Comparison of ENCODE assay signal across 8 cellular contexts in genomic region chr16:71894229-71894920, GRCh38. TPM values are rescaled to one million over a fixed set of nuclear protein-coding genes. Genes with fewer than 3 reads are reported as not detected.
DNase-seq lines count a peak whose midpoint lies in the region; ATAC-seq and TF ChIP-seq lines count a peak whose summit lies in the region.

No MANE protein-coding gene starts in this region.

- peak; percentile 22 to 75 (median 65) for DNase-seq in NCI-H1417 (lab: John Stamatoyannopoulos, UW)
- no peak for DNase-seq in NCI-H1417 treated with DMSO at 0.1 percent for 48 hours (lab: John Stamatoyannopoulos, UW)
- DNase-seq in NCI-H2107 treated with DMSO at 0.1 percent for 48 hours (lab: John Stamatoyannopoulos, UW; ENCODE audit: unreplicated experiment): peak; percentile 71
- DNase-seq in activated CD8-positive, alpha-beta memory T cell treated with anti-CD3 and anti-CD28 coated beads for 24 hours: peak; percentile 69
- DNase-seq in epithelial cell of esophagus (ENCODE audit: low read depth): peak; percentile 78
- DNase-seq in mucosa of descending colon: peak; percentile 56 to 71 (median 63)

- intact Hi-C loops in mucosa of descending colon (cut with DNase I, micrococcal nuclease): no loop called here

- H3K4me3 ChIP-seq in epithelial cell of esophagus (ENCODE audit: low read length) (peak overlapping the region; percentile 94), mucosa of descending colon (peak overlapping the region; percentile 97)

- H3K4me1 ChIP-seq in mucosa of descending colon (ENCODE audit: low read depth): peaks cover 30% of the 10 kb centered on the region

- ATAC-seq in HG02571 (IDR thresholded peaks at IDR 0.05; ENCODE audit: unreplicated experiment) (peak; percentile 8), mucosa of descending colon (peak; percentile 13)

- H3K36me3 ChIP-seq in mucosa of descending colon (ENCODE audit: low read depth): no peaks in the 10 kb centered on the region

- no peak for TF ChIP-seq CTCF in epithelial cell of esophagus (IDR thresholded peaks at IDR 0.05; ENCODE audit: insufficient read depth, low read depth, low read length, missing control alignments)
- TF ChIP-seq CTCF in mucosa of descending colon (IDR thresholded peaks at IDR 0.05): no peak

- H3K27ac ChIP-seq in temporal lobe (ENCODE audit: low read depth, low read length): peak overlapping the region; percentile 94

- H3K9me3 ChIP-seq in mucosa of descending colon: no peaks in the 10 kb centered on the region

RNA-seq across cellular contexts. Expression of gene IST1, which starts 1.0 kb away (rescaled TPM):
- total RNA-seq in mucosa of descending colon (100 to 1,000 TPM; 223 to 278 (median 228) TPM), temporal lobe (112 TPM)

RNA-seq across cellular contexts. Expression of gene ZNF821, which starts 10.4 kb away (rescaled TPM):
- total RNA-seq in mucosa of descending colon (10 to 100 TPM; 10.2 to 13.7 (median 12.7) TPM), temporal lobe (29.7 TPM)

RNA-seq across cellular contexts. Expression of gene ATXN1L, which starts 48.6 kb away (rescaled TPM):
- total RNA-seq in mucosa of descending colon (10 to 100 TPM; 21.6 to 38.7 (median 24.0) TPM), temporal lobe (8.4 TPM)
